ENCODE assay signal across 1 cellular context in genomic region chr16:11797166-11797956, GRCh38.
A peak's percentile ranks its signal among the peaks of the same experiment; 100 is the strongest.
TF ChIP-seq lines count a peak whose summit lies in the region.

A gene with protein sequence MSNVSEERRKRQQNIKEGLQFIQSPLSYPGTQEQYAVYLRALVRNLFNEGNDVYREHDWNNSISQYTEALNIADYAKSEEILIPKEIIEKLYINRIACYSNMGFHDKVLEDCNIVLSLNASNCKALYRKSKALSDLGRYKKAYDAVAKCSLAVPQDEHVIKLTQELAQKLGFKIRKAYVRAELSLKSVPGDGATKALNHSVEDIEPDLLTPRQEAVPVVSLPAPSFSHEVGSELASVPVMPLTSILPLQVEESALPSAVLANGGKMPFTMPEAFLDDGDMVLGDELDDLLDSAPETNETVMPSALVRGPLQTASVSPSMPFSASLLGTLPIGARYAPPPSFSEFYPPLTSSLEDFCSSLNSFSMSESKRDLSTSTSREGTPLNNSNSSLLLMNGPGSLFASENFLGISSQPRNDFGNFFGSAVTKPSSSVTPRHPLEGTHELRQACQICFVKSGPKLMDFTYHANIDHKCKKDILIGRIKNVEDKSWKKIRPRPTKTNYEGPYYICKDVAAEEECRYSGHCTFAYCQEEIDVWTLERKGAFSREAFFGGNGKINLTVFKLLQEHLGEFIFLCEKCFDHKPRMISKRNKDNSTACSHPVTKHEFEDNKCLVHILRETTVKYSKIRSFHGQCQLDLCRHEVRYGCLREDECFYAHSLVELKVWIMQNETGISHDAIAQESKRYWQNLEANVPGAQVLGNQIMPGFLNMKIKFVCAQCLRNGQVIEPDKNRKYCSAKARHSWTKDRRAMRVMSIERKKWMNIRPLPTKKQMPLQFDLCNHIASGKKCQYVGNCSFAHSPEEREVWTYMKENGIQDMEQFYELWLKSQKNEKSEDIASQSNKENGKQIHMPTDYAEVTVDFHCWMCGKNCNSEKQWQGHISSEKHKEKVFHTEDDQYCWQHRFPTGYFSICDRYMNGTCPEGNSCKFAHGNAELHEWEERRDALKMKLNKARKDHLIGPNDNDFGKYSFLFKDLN (minus strand): TSS chr16:11797258. CDS start chr16:11782354, 14,904 bp downstream.

TF ChIP-seq in HepG2, 621 proteins besides CTCF, POLR2A, EP300 and RAD21 (continued from another document and continues in another):
- TF ChIP-seq ZNF318 (CRISPR knock-in tag; IDR thresholded peaks at IDR 0.05) (peak; percentile 93), ZNF496 (CRISPR knock-in tag; IDR thresholded peaks at IDR 0.05; ENCODE audit: insufficient replicate concordance) (no peak), ZIK1 (CRISPR knock-in tag; IDR thresholded peaks at IDR 0.05; ENCODE audit: borderline replicate concordance, low read depth) (peak; percentile 93), GFI1 (CRISPR knock-in tag; IDR thresholded peaks at IDR 0.05; ENCODE audit: borderline replicate concordance) (peak; percentile 73; the same call in 1 of the 2 replicates), NFRKB (IDR thresholded peaks at IDR 0.05) (no peak), TCF7L2 (IDR thresholded peaks at IDR 0.05; ENCODE audit: low read depth, low read length) (no peak), ZNF205 (CRISPR knock-in tag; IDR thresholded peaks at IDR 0.05) (peak; percentile 95), FIP1L1 (IDR thresholded peaks at IDR 0.05; ENCODE audit: borderline replicate concordance, insufficient read depth, low read depth, low read length) (no peak; the same call in 1 of the 2 replicates), SALL1 (CRISPR knock-in tag; IDR thresholded peaks at IDR 0.05) (peak; percentile 95), SOX5 (CRISPR knock-in tag; IDR thresholded peaks at IDR 0.05; ENCODE audit: borderline replicate concordance) (peak; percentile 80), ZNF10 (CRISPR knock-in tag; IDR thresholded peaks at IDR 0.05; ENCODE audit: borderline replicate concordance, low read depth) (no peak), ZFY (CRISPR knock-in tag; IDR thresholded peaks at IDR 0.05) (peak; percentile 99), ZNF343 (CRISPR knock-in tag; IDR thresholded peaks at IDR 0.05) (peak; percentile 98), PHF5A (CRISPR knock-in tag; IDR thresholded peaks at IDR 0.05; ENCODE audit: low read depth, unreplicated experiment) (peak; percentile 63), RFXANK (CRISPR knock-in tag; IDR thresholded peaks at IDR 0.05) (peak; percentile 96), SMYD3 (CRISPR knock-in tag; IDR thresholded peaks at IDR 0.05) (peak; percentile 97; the same call in 1 of the 2 replicates)
- TF ChIP-seq, protein P1, sequence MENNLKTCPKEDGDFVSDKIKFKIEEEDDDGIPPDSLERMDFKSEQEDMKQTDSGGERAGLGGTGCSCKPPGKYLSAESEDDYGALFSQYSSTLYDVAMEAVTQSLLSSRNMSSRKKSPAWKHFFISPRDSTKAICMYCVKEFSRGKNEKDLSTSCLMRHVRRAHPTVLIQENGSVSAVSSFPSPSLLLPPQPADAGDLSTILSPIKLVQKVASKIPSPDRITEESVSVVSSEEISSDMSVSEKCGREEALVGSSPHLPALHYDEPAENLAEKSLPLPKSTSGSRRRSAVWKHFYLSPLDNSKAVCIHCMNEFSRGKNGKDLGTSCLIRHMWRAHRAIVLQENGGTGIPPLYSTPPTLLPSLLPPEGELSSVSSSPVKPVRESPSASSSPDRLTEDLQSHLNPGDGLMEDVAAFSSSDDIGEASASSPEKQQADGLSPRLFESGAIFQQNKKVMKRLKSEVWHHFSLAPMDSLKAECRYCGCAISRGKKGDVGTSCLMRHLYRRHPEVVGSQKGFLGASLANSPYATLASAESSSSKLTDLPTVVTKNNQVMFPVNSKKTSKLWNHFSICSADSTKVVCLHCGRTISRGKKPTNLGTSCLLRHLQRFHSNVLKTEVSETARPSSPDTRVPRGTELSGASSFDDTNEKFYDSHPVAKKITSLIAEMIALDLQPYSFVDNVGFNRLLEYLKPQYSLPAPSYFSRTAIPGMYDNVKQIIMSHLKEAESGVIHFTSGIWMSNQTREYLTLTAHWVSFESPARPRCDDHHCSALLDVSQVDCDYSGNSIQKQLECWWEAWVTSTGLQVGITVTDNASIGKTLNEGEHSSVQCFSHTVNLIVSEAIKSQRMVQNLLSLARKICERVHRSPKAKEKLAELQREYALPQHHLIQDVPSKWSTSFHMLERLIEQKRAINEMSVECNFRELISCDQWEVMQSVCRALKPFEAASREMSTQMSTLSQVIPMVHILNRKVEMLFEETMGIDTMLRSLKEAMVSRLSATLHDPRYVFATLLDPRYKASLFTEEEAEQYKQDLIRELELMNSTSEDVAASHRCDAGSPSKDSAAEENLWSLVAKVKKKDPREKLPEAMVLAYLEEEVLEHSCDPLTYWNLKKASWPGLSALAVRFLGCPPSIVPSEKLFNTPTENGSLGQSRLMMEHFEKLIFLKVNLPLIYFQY (CRISPR knock-in tag; IDR thresholded peaks at IDR 0.05; ENCODE audit: borderline replicate concordance) = peak; percentile 89
- TF ChIP-seq, protein P2, sequence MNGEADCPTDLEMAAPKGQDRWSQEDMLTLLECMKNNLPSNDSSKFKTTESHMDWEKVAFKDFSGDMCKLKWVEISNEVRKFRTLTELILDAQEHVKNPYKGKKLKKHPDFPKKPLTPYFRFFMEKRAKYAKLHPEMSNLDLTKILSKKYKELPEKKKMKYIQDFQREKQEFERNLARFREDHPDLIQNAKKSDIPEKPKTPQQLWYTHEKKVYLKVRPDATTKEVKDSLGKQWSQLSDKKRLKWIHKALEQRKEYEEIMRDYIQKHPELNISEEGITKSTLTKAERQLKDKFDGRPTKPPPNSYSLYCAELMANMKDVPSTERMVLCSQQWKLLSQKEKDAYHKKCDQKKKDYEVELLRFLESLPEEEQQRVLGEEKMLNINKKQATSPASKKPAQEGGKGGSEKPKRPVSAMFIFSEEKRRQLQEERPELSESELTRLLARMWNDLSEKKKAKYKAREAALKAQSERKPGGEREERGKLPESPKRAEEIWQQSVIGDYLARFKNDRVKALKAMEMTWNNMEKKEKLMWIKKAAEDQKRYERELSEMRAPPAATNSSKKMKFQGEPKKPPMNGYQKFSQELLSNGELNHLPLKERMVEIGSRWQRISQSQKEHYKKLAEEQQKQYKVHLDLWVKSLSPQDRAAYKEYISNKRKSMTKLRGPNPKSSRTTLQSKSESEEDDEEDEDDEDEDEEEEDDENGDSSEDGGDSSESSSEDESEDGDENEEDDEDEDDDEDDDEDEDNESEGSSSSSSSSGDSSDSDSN (CRISPR knock-in tag; IDR thresholded peaks at IDR 0.05) = peak; percentile 99
- TF ChIP-seq, protein P3, sequence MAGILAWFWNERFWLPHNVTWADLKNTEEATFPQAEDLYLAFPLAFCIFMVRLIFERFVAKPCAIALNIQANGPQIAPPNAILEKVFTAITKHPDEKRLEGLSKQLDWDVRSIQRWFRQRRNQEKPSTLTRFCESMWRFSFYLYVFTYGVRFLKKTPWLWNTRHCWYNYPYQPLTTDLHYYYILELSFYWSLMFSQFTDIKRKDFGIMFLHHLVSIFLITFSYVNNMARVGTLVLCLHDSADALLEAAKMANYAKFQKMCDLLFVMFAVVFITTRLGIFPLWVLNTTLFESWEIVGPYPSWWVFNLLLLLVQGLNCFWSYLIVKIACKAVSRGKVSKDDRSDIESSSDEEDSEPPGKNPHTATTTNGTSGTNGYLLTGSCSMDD (CRISPR knock-in tag; IDR thresholded peaks at IDR 0.05) = peak; percentile 60; the same call in 1 of the 2 replicates
- TF ChIP-seq, protein P4, sequence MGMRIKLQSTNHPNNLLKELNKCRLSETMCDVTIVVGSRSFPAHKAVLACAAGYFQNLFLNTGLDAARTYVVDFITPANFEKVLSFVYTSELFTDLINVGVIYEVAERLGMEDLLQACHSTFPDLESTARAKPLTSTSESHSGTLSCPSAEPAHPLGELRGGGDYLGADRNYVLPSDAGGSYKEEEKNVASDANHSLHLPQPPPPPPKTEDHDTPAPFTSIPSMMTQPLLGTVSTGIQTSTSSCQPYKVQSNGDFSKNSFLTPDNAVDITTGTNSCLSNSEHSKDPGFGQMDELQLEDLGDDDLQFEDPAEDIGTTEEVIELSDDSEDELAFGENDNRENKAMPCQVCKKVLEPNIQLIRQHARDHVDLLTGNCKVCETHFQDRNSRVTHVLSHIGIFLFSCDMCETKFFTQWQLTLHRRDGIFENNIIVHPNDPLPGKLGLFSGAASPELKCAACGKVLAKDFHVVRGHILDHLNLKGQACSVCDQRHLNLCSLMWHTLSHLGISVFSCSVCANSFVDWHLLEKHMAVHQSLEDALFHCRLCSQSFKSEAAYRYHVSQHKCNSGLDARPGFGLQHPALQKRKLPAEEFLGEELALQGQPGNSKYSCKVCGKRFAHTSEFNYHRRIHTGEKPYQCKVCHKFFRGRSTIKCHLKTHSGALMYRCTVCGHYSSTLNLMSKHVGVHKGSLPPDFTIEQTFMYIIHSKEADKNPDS (CRISPR knock-in tag; IDR thresholded peaks at IDR 0.05) = no peak
- TF ChIP-seq, protein P5, sequence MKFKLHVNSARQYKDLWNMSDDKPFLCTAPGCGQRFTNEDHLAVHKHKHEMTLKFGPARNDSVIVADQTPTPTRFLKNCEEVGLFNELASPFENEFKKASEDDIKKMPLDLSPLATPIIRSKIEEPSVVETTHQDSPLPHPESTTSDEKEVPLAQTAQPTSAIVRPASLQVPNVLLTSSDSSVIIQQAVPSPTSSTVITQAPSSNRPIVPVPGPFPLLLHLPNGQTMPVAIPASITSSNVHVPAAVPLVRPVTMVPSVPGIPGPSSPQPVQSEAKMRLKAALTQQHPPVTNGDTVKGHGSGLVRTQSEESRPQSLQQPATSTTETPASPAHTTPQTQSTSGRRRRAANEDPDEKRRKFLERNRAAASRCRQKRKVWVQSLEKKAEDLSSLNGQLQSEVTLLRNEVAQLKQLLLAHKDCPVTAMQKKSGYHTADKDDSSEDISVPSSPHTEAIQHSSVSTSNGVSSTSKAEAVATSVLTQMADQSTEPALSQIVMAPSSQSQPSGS (CRISPR knock-in tag; IDR thresholded peaks at IDR 0.05) = peak; percentile 93
- TF ChIP-seq, protein P6, sequence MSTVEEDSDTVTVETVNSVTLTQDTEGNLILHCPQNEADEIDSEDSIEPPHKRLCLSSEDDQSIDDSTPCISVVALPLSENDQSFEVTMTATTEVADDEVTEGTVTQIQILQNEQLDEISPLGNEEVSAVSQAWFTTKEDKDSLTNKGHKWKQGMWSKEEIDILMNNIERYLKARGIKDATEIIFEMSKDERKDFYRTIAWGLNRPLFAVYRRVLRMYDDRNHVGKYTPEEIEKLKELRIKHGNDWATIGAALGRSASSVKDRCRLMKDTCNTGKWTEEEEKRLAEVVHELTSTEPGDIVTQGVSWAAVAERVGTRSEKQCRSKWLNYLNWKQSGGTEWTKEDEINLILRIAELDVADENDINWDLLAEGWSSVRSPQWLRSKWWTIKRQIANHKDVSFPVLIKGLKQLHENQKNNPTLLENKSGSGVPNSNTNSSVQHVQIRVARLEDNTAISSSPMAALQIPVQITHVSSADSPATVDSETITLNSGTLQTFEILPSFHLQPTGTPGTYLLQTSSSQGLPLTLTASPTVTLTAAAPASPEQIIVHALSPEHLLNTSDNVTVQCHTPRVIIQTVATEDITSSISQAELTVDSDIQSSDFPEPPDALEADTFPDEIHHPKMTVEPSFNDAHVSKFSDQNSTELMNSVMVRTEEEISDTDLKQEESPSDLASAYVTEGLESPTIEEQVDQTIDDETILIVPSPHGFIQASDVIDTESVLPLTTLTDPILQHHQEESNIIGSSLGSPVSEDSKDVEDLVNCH (CRISPR knock-in tag; IDR thresholded peaks at IDR 0.05) = peak; percentile 95
